Comparison of ENCODE assay signal across 1 cellular context in genomic region chr3:195249858-195250464, GRCh38.
TF ChIP-seq lines count a peak whose summit lies in the region.

No MANE protein-coding gene starts in this region.

TF ChIP-seq in WTC11, 78 proteins besides CTCF, POLR2A, EP300 and RAD21 (continued from another document):
- TF ChIP-seq AR (CRISPR knock-in tag; IDR thresholded peaks at IDR 0.05) (no peak), MAX (CRISPR knock-in tag; IDR thresholded peaks at IDR 0.05) (no peak), GRHL2 (CRISPR knock-in tag; IDR thresholded peaks at IDR 0.05; ENCODE audit: insufficient replicate concordance, severe bottlenecking) (no peak)
TF ChIP-seq in WTC11: peak in this region for 0.
